8 cellular contexts compared by ENCODE assay signal in the genomic region with DNA sequence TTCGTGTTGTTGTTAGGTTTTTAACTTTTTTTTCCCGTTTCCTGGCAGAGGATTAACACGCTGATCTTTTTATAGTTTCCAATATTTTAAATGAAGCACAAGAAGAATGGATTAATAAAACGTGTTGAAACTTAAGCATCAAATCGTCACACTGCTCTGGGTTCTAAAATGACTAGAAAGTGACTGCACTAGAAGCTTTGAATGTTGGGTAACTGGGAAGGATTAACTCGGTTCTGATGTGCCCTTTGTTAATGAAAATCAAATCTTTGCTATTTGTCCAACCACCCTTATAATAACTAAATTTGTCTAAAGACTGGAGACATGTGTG.
A peak's percentile ranks its signal among the peaks of the same experiment; 100 is the strongest.
DNase-seq lines count a peak whose midpoint lies in the region; ATAC-seq and TF ChIP-seq lines count a peak whose summit lies in the region.

No MANE protein-coding gene starts in this region.

- peak overlapping the region; percentile 18 for H3K4me3 ChIP-seq in astrocyte of the cerebellum (ENCODE audit: low read depth, low read length)
- peak overlapping the region in 1 of 2 experiments; percentile 74 for H3K4me3 ChIP-seq in mesenchymal stem cell (ENCODE audit: insufficient read depth in 1 of 2, low read depth in 1 of 2, low read length in 2 of 2)

- no peaks in the 10 kb centered on the region for H3K9me3 ChIP-seq in mesenchymal stem cell (ENCODE audit: control insufficient read depth, low read length)

- H3K9ac ChIP-seq in mesenchymal stem cell (ENCODE audit: low read length) = peak overlapping the region; percentile 94

- no peak overlapping the region for H2AK5ac ChIP-seq in mesenchymal stem cell (ENCODE audit: low read length, severe bottlenecking)

- H3K27ac ChIP-seq in mesenchymal stem cell (ENCODE audit: low read length, poor library complexity, severe bottlenecking) = peak overlapping the region; percentile 96

- H3K27me3 ChIP-seq in mesenchymal stem cell (ENCODE audit: control insufficient read depth in 1 of 2, insufficient read depth in 1 of 2, low read length in 2 of 2) = no peaks in the 10 kb centered on the region

- POLR2A ChIA-PET in GM10248 (lab: Yijun Ruan, JAX) = interaction anchor here (0.8 to 1.6 kb wide), 3 partner anchors 88 to 102 kb away, joined by 3 to 17 read pairs (median 9); a partner anchor contains a TSS

- no peaks in the 10 kb centered on the region for H3K36me3 ChIP-seq in mesenchymal stem cell (ENCODE audit: control insufficient read depth in 1 of 2, insufficient read depth in 2 of 2, low read depth in 1 of 2, low read length in 2 of 2)

- H2BK12ac ChIP-seq in mesenchymal stem cell (ENCODE audit: low read length in 2 of 2) = no peak overlapping the region

- H3K14ac ChIP-seq in mesenchymal stem cell (ENCODE audit: low read length in 2 of 2) = no peak overlapping the region

- no peak overlapping the region for H3K23ac ChIP-seq in mesenchymal stem cell (ENCODE audit: low read length in 2 of 2)

- peak overlapping the region; percentile 95 for H3K4me2 ChIP-seq in mesenchymal stem cell (ENCODE audit: low read length, poor library complexity, severe bottlenecking)

- no peak overlapping the region for H2BK15ac ChIP-seq in mesenchymal stem cell (ENCODE audit: low read depth, poor library complexity, severe bottlenecking)

- in situ Hi-C loops in astrocyte of the cerebellum (cut with HindIII; ENCODE audit: low sequenced_read_pairs) = no loop called here

- TF ChIP-seq CTCF in astrocyte of the cerebellum (IDR thresholded peaks at IDR 0.05; ENCODE audit: low read depth, low read length, missing control alignments) (no peak), GM10248 (IDR thresholded peaks at IDR 0.05; ENCODE audit: control extremely low read depth, extremely low read depth, low read depth, missing control alignments) (no peak)

- no peaks in the 10 kb centered on the region for H3K79me1 ChIP-seq in mesenchymal stem cell (replicated peaks; ENCODE audit: low read length, poor library complexity, severe bottlenecking)

- H2BK5ac ChIP-seq in mesenchymal stem cell (ENCODE audit: low read depth, low read length, poor library complexity, severe bottlenecking) = peak overlapping the region; percentile 97

- ATAC-seq in GM18498 (IDR thresholded peaks at IDR 0.05; ENCODE audit: unreplicated experiment) (peak; percentile 16), HG02870 (IDR thresholded peaks at IDR 0.05; ENCODE audit: unreplicated experiment) (peak; percentile 10), esophagus mucosa (no peak), HG02588 (IDR thresholded peaks at IDR 0.05; ENCODE audit: unreplicated experiment) (no peak)

- CTCF ChIA-PET in GM10248 (lab: Yijun Ruan, JAX) = interaction anchor here (1.0 to 3.4 kb wide), 7 partner anchors 10 to 202 kb away, joined by 3 to 18 read pairs (median 4); no protein-coding TSS in a partner anchor

- peak overlapping the region in 1 of 2 experiments; percentile 99 for H3K18ac ChIP-seq in mesenchymal stem cell (ENCODE audit: low read depth in 1 of 2, low read length in 2 of 2)

- H2BK120ac ChIP-seq in mesenchymal stem cell (ENCODE audit: low read depth, low read length) = no peak overlapping the region

- DNase-seq in astrocyte of the cerebellum (ENCODE audit: low read depth) (no peak), mesenchymal stem cell (no peak), GM10248 (ENCODE audit: extremely low spot score) (no peak), islet precursor cell (no peak)

- no peak overlapping the region for H2AFZ ChIP-seq in mesenchymal stem cell (ENCODE audit: low read depth, low read length)

- H3K4ac ChIP-seq in mesenchymal stem cell (ENCODE audit: low read depth in 1 of 2, low read length in 2 of 2) = peak overlapping the region in 1 of 2 experiments; percentile 84

- H4K8ac ChIP-seq in mesenchymal stem cell (ENCODE audit: low read length) = no peak overlapping the region

- WGBS in mesenchymal stem cell = 15% methylated on average over 2 of the region's 6 CpGs

- peaks cover 11% of the 10 kb centered on the region for H3K4me1 ChIP-seq in mesenchymal stem cell (ENCODE audit: control insufficient read depth, insufficient read depth, low read depth, low read length)

- H4K91ac ChIP-seq in mesenchymal stem cell (ENCODE audit: low read length) = no peak overlapping the region

Comparison
In these comparisons a context has a peak if more than half of its experiments do, and no peak if none do; other contexts are left out.
1. ATAC-seq: peak in GM18498 (single experiment) and HG02870 (single experiment); none in esophagus mucosa (single experiment) and HG02588 (single experiment).